In the genomic region with DNA sequence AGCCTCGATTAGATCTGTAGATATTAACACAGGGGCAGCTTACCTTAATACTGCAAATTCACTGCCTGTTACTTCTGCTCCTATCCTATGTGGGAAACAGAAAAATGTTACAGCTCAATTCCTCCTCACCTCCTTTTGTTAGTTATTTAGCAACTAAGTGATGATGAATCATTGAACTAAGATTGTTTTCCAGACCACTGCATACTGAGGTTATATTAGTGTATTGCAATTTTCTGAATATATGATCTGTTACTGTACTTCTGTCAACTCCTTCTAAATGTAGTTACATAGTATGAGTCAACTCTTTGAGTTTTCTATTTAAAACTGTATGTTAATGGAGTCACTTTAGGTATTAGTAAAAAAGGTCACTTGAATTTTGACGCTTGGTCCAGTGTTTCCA, we compare ENCODE assay signal across 17 cellular contexts.
DNase-seq lines count a peak whose midpoint lies in the region; FAIRE-seq and TF ChIP-seq lines count a peak whose summit lies in the region.
"Had no signal": no experiment of that assay in that cellular context is flagged by ENCODE, and none has a peak within 500 bp of the region (broad histone marks: within the 10 kb centered on the region; RNA-seq: fewer than 3 reads in every experiment).

No MANE protein-coding gene starts in this region.

- peak; percentile 87 for FAIRE-seq in astrocyte (lab: Jason Lieb, UNC)
- FAIRE-seq: GM19239 had no signal

- no peaks in the 10 kb centered on the region for H3K79me2 ChIP-seq in GM23248 (ENCODE audit: insufficient read depth)
- H3K79me2 ChIP-seq in astrocyte (ENCODE audit: insufficient read depth, low read length), result no peaks in the 10 kb centered on the region

- no peaks in the 10 kb centered on the region for H3K9me3 ChIP-seq in GM23248 (ENCODE audit: low read depth)
- H3K9me3 ChIP-seq in astrocyte (ENCODE audit: insufficient read depth, low read depth, low read length), result no peaks in the 10 kb centered on the region
- H3K9me3 ChIP-seq: HAP-1, mucosa of descending colon, transverse colon had no signal

- peak overlapping the region; percentile 67 for H3K27ac ChIP-seq in GM23248
- H3K27ac ChIP-seq in astrocyte (ENCODE audit: low read depth, low read length), result peak overlapping the region; percentile 54
- H3K27ac ChIP-seq: transverse colon had no signal

- 4 to 5% methylated on average over 2 of the region's 2 CpGs for WGBS in GM23248 (ENCODE audit: low coverage in 1 of 2, low lambda C conversion rate in 2 of 2, missing lambda C conversion rate in 2 of 2), 2 experiments

- H2AFZ ChIP-seq in GM23248 (no peak overlapping the region), astrocyte (ENCODE audit: low read depth, low read length) (no peak overlapping the region)

- H3K4me1 ChIP-seq in GM23248 (ENCODE audit: insufficient read depth), result peaks cover 38% of the 10 kb centered on the region
- H3K4me1 ChIP-seq in astrocyte (ENCODE audit: insufficient read depth, low read length), result peaks cover 26% of the 10 kb centered on the region
- H3K4me1 ChIP-seq: HAP-1 had no signal

- no peak overlapping the region for H3K4me3 Mint-ChIP-seq in astrocyte (ENCODE audit: unreplicated experiment)
- H3K4me3 Mint-ChIP-seq: stimulated activated naive B cell treated with anti-CD40 and anti-IgM and Interleukin-4, amounts not matched to agents 10 μg/mL and 1 μg/mL and 100 μg/mL, for 72 hours had no signal

- in situ Hi-C loops in GM23248 (cut with MboI), result no loop called here

- H3K9me2 ChIP-seq in GM23248 (ENCODE audit: insufficient read depth), result no peaks in the 10 kb centered on the region

- DNase-seq in AG20443 (ENCODE audit: low spot score) (peak; percentile 44), GM23248 (peak; percentile 85), astrocyte (ENCODE audit: low read depth) (peak; percentile 86), kidney glomerular epithelial cell (lab: John Stamatoyannopoulos, UW) (peak; percentile 83), iPS-NIHi11 (ENCODE audit: low spot score) (no peak), HUDEP-2 (lab: John Stamatoyannopoulos, UW; ENCODE audit: unreplicated experiment in 76 of 76) (no peak), RPMI8226 (no peak), NCI-H524 treated with DMSO at 0.1 percent for 48 hours (lab: John Stamatoyannopoulos, UW) (no peak)
- DNase-seq: activated gamma-delta T cell treated with Interleukin-2 at 50 U/mL for 16 hours; mucosa of descending colon; NCI-H146; retina; stimulated activated naive B cell treated with anti-CD40 and anti-IgM and Interleukin-4, amounts not matched to agents 10 μg/mL and 1 μg/mL and 100 μg/mL, for 72 hours; transverse colon had no signal

- peaks cover 17% of the 10 kb centered on the region for H3K4me1 Mint-ChIP-seq in astrocyte (ENCODE audit: low read depth, unreplicated experiment)
- H3K4me1 Mint-ChIP-seq: stimulated activated naive B cell treated with anti-CD40 and anti-IgM and Interleukin-4, amounts not matched to agents 10 μg/mL and 1 μg/mL and 100 μg/mL, for 72 hours had no signal

- no peaks in the 10 kb centered on the region for H3K36me3 ChIP-seq in GM23248 (ENCODE audit: low read depth)
- H3K36me3 ChIP-seq in astrocyte (ENCODE audit: insufficient read depth, low read length), result no peaks in the 10 kb centered on the region
- H3K36me3 ChIP-seq: HAP-1, transverse colon had no signal

- no peaks in the 10 kb centered on the region for H3K36me3 Mint-ChIP-seq in astrocyte (ENCODE audit: low read depth, unreplicated experiment)
- H3K36me3 Mint-ChIP-seq: stimulated activated naive B cell treated with anti-CD40 and anti-IgM and Interleukin-4, amounts not matched to agents 10 μg/mL and 1 μg/mL and 100 μg/mL, for 72 hours had no signal

- TF ChIP-seq CTCF in astrocyte (IDR thresholded peaks at IDR 0.05; ENCODE audit: insufficient read depth, low read depth, low read length), result no peak

- no peaks in the 10 kb centered on the region for H4K20me1 ChIP-seq in GM23248 (ENCODE audit: insufficient read depth)
- no peaks in the 10 kb centered on the region for H4K20me1 ChIP-seq in astrocyte (ENCODE audit: insufficient read depth, low read length)

- H3F3A ChIP-seq in GM23248 (ENCODE audit: insufficient read depth), result peaks cover 23% of the 10 kb centered on the region

- H3K4me2 ChIP-seq in GM23248 (ENCODE audit: unreplicated experiment), result peak overlapping the region; percentile 51
- peak overlapping the region; percentile 18 for H3K4me2 ChIP-seq in astrocyte (ENCODE audit: low read length)

- H3K9ac ChIP-seq in GM23248, result peak overlapping the region; percentile 40
- H3K9ac ChIP-seq in astrocyte (ENCODE audit: low read length), result peak overlapping the region; percentile 9

- H3K9me3 Mint-ChIP-seq in astrocyte (ENCODE audit: unreplicated experiment), result peaks cover 2% of the 10 kb centered on the region
- H3K9me3 Mint-ChIP-seq: stimulated activated naive B cell treated with anti-CD40 and anti-IgM and Interleukin-4, amounts not matched to agents 10 μg/mL and 1 μg/mL and 100 μg/mL, for 72 hours had no signal

- H3K27ac Mint-ChIP-seq in astrocyte (ENCODE audit: unreplicated experiment), result no peak overlapping the region
- H3K27ac Mint-ChIP-seq: stimulated activated naive B cell treated with anti-CD40 and anti-IgM and Interleukin-4, amounts not matched to agents 10 μg/mL and 1 μg/mL and 100 μg/mL, for 72 hours had no signal

- peaks cover 7% of the 10 kb centered on the region; the same call in 1 of the 2 replicates for H3K27me3 ChIP-seq in GM23248 (replicated peaks; ENCODE audit: insufficient read depth)
- H3K27me3 ChIP-seq in astrocyte (ENCODE audit: insufficient read depth, low read length), result no peaks in the 10 kb centered on the region
- H3K27me3 ChIP-seq: dorsolateral prefrontal cortex, transverse colon had no signal

- no peaks in the 10 kb centered on the region for H3K27me3 Mint-ChIP-seq in astrocyte (ENCODE audit: low read depth, unreplicated experiment)
- H3K27me3 Mint-ChIP-seq: stimulated activated naive B cell treated with anti-CD40 and anti-IgM and Interleukin-4, amounts not matched to agents 10 μg/mL and 1 μg/mL and 100 μg/mL, for 72 hours had no signal

- peak overlapping the region; percentile 23; the same call in 1 of the 2 replicates for H3K4me3 ChIP-seq in GM23248
- H3K4me3 ChIP-seq in astrocyte (ENCODE audit: insufficient read depth, low read depth, low read length), result no peak overlapping the region
- H3K4me3 ChIP-seq: dorsolateral prefrontal cortex, HAP-1, mucosa of descending colon, transverse colon had no signal

Comparison
In these comparisons a context has a peak if more than half of its experiments do, and no peak if none do; other contexts are left out.
1. DNase-seq: peak in AG20443 (single experiment), GM23248 (single experiment), astrocyte (single experiment) and kidney glomerular epithelial cell (single experiment); none in iPS-NIHi11 (single experiment), HUDEP-2 (0 of 76), RPMI8226 (single experiment) and NCI-H524 treated with DMSO at 0.1 percent for 48 hours (single experiment).